Comparison of ENCODE assay signal across 8 cellular contexts in the genomic region with DNA sequence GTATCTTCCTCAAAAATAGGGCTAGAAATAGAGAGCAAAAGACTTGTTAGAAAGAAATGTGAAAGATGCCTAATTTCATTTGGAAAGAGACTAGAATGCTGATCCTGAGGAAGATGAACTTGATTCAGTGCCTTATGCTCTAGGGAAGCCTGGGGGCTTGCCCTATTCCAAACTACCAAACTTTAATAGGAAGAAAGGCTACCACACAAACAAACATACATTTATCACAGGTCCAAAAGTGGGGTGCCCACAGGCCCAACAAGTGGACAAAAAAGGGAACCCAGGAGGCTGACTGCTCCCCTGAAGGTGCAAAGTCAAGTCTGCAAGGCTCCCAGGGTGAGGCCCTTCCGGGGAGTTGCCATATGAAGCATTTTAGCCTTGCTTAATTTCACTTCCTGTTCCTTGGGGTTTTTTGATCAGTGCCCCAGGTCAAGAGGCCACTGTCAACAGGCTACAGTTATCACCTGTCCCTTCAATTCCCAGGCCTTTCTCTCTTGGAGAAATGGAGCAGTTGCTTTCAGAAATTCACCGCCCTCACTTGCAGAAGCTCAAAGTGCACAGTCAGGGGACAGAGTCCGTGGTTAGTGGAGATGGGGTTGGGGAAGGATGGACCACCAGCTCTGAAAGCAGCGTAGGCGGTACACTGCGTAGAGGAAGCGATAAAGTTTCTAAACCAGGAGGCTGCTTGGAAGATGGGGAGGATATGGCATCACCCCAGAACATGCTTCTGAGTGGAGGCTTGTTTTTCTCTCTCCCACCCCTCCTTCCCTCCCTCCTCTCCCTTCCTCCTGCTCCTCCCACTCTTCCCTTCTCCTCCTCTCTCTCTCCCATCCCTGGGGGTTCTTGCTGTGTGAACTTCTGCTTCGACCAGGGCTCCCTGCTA. TPM values are rescaled to one million over a fixed set of nuclear protein-coding genes. Genes with fewer than 3 reads are reported as not detected.
DNase-seq lines count a peak whose midpoint lies in the region; ATAC-seq and TF ChIP-seq lines count a peak whose summit lies in the region.

No MANE protein-coding gene starts in this region.

- intact Hi-C loops in right lobe of liver (cut with DNase I) = no loop called here

- TF ChIP-seq CTCF in right lobe of liver (IDR thresholded peaks at IDR 0.05) = no peak

- no peaks in the 10 kb centered on the region for H3K9me3 Mint-ChIP-seq in activated T-cell treated with anti-CD3 and anti-CD28 coated beads, Interleukin-2, amount 50 U/mL, for 24 hours

- H3K9me3 ChIP-seq in right lobe of liver = no peaks in the 10 kb centered on the region

- no peak overlapping the region for H3K4me3 Mint-ChIP-seq in activated T-cell treated with anti-CD3 and anti-CD28 coated beads, Interleukin-2, amount 50 U/mL, for 24 hours

- peak overlapping the region; percentile 74 for H3K27ac Mint-ChIP-seq in activated T-cell treated with anti-CD3 and anti-CD28 coated beads, Interleukin-2, amount 50 U/mL, for 24 hours

- no peaks in the 10 kb centered on the region for H3K27me3 Mint-ChIP-seq in activated T-cell treated with anti-CD3 and anti-CD28 coated beads, Interleukin-2, amount 50 U/mL, for 24 hours

- 0 out of 2 replicates have a peak, but pooled peaks have one; percentile 34 for TF ChIP-seq POLR2A in Raji (IDR thresholded peaks at IDR 0.05; ENCODE audit: insufficient read depth, low read depth, low read length)
- TF ChIP-seq POLR2A in right lobe of liver (IDR thresholded peaks at IDR 0.05) = no peak

- H3K27ac ChIP-seq in right lobe of liver = no peak overlapping the region

- H3K36me3 ChIP-seq in right lobe of liver = no peaks in the 10 kb centered on the region

- H3K4me1 ChIP-seq in right lobe of liver = peaks cover 0 to 11% (median 0%) of the 10 kb centered on the region in 4 donors

- peaks cover 25% of the 10 kb centered on the region for H3K4me1 Mint-ChIP-seq in activated T-cell treated with anti-CD3 and anti-CD28 coated beads, Interleukin-2, amount 50 U/mL, for 24 hours (ENCODE audit: low read depth)

- H3K4me3 ChIP-seq in right lobe of liver = no peak overlapping the region

- 73% methylated on average over 8 of the region's 8 CpGs for WGBS in right lobe of liver (ENCODE audit: insufficient coverage, low coverage, low lambda C conversion rate, missing lambda C conversion rate)

- peaks cover 17% of the 10 kb centered on the region for H3K36me3 Mint-ChIP-seq in activated T-cell treated with anti-CD3 and anti-CD28 coated beads, Interleukin-2, amount 50 U/mL, for 24 hours (ENCODE audit: low read depth)

- no peaks in the 10 kb centered on the region for H3K27me3 ChIP-seq in right lobe of liver

- DNase-seq in activated T-cell treated with anti-CD3 and anti-CD28 coated beads, Interleukin-2, amount 50 U/mL, for 24 hours = no peak
- DNase-seq in activated T-cell treated with anti-CD3 and anti-CD28 coated beads for 4 hours (no peak), right lobe of liver (peak; percentile 30 to 60 (median 51)), middle frontal gyrus (ENCODE audit: extremely low spot score, low spot score) (no peak), cerebellum (ENCODE audit: low spot score) (no peak)
- no peak for DNase-seq in stimulated activated naive CD4-positive, alpha-beta T cell treated with Interleukin-2 at 50 U/mL for 16 hours (lab: John Stamatoyannopoulos, UW)

- ATAC-seq in HG02938 (IDR thresholded peaks at IDR 0.05; ENCODE audit: unreplicated experiment) (peak; percentile 92), right lobe of liver (peak; percentile 50 to 67 (median 56))

RNA-seq across cellular contexts. Expression of a gene that starts 36.4 kb away (rescaled TPM):
- total RNA-seq in right lobe of liver (1 to 10 TPM in 5 of 6 experiments, under 1 TPM in 1; 0.64 to 6.7 (median 2.9) TPM), cerebellum (1.5 TPM)

Comparison
In these comparisons a context has a peak if more than half of its experiments do, and no peak if none do; other contexts are left out.
1. DNase-seq: peak in right lobe of liver (3 of 3); none in activated T-cell treated with anti-CD3 and anti-CD28 coated beads, Interleukin-2, amount 50 U/mL, for 24 hours (single experiment), activated T-cell treated with anti-CD3 and anti-CD28 coated beads for 4 hours (single experiment), stimulated activated naive CD4-positive, alpha-beta T cell treated with Interleukin-2 at 50 U/mL for 16 hours (single experiment), middle frontal gyrus (single experiment) and cerebellum (single experiment).